ENCODE assay signal across 8 cellular contexts in genomic region chr17:50931003-50931878, GRCh38.
A peak's percentile ranks its signal among the peaks of the same experiment; 100 is the strongest.
DNase-seq lines count a peak whose midpoint lies in the region; ATAC-seq and TF ChIP-seq lines count a peak whose summit lies in the region.

No MANE protein-coding gene starts in this region.

- H3K27me3 Mint-ChIP-seq in activated naive CD8-positive, alpha-beta T cell treated with anti-CD3 and anti-CD28 coated beads, Interleukin-2, amount 50 U/mL, for 24 hours, result peaks cover 5% of the 10 kb centered on the region

- no peaks in the 10 kb centered on the region for H4K20me1 ChIP-seq in MM.1S (ENCODE audit: insufficient read depth, low read length)

- H3K9me3 ChIP-seq in MM.1S (replicated peaks; ENCODE audit: insufficient read depth, low read length) (no peaks in the 10 kb centered on the region), neuron (ENCODE audit: low read length) (no peaks in the 10 kb centered on the region), upper lobe of left lung (no peaks in the 10 kb centered on the region)

- ATAC-seq in activated naive CD8-positive, alpha-beta T cell treated with anti-CD3 and anti-CD28 coated beads, Interleukin-2, amount 50 U/mL, for 24 hours, result peak; percentile 67
- peak; percentile 86 to 94 for ATAC-seq in upper lobe of left lung (ENCODE audit: low FRiP score in 2 of 2)

- TF ChIP-seq EP300 in upper lobe of left lung (IDR thresholded peaks at IDR 0.05), result no peak

- peak overlapping the region; percentile 44 for H3K9ac ChIP-seq in MM.1S (ENCODE audit: low read length)

- no peaks in the 10 kb centered on the region for H3K9me3 Mint-ChIP-seq in activated naive CD8-positive, alpha-beta T cell treated with anti-CD3 and anti-CD28 coated beads, Interleukin-2, amount 50 U/mL, for 24 hours

- DNase-seq in GM19240 (ENCODE audit: insufficient read length, low spot score) (peak; percentile 34), MM.1S (peak; percentile 86), SHP77 treated with DMSO at 0.1 percent for 48 hours (lab: John Stamatoyannopoulos, UW) (peak; percentile 66), glomerular visceral epithelial cell (ENCODE audit: extremely low spot score) (peak; percentile 69), upper lobe of left lung (peak; percentile 88 to 94)
- peak; percentile 50 for DNase-seq in activated naive CD8-positive, alpha-beta T cell treated with anti-CD3 and anti-CD28 coated beads, Interleukin-2, amount 50 U/mL, for 24 hours

- no peaks in the 10 kb centered on the region for H3K36me3 ChIP-seq in ACC112 (ENCODE audit: insufficient read depth, low read length)
- H3K36me3 ChIP-seq in MM.1S (replicated peaks; ENCODE audit: insufficient read depth, low read length), result no peaks in the 10 kb centered on the region
- no peaks in the 10 kb centered on the region for H3K36me3 ChIP-seq in neuron (ENCODE audit: insufficient read depth, low read length)
- no peaks in the 10 kb centered on the region for H3K36me3 ChIP-seq in upper lobe of left lung

- peak overlapping the region; percentile 96 for H3K27ac ChIP-seq in ACC112 (ENCODE audit: low read depth, low read length)
- peak overlapping the region; percentile 43; the same call in 1 of the 2 replicates for H3K27ac ChIP-seq in MM.1S (ENCODE audit: low read length)
- peak overlapping the region; percentile 86 to 95 (median 91) for H3K27ac ChIP-seq in upper lobe of left lung

- H3K9me2 ChIP-seq in MM.1S (replicated peaks; ENCODE audit: insufficient read depth, low read length), result no peaks in the 10 kb centered on the region

- H3K4me2 ChIP-seq in MM.1S (ENCODE audit: low read depth, low read length), result peak overlapping the region; percentile 99

- peak overlapping the region; percentile 77 for H3K4me3 Mint-ChIP-seq in activated naive CD8-positive, alpha-beta T cell treated with anti-CD3 and anti-CD28 coated beads, Interleukin-2, amount 50 U/mL, for 24 hours

- H3K4me3 ChIP-seq in ACC112 (ENCODE audit: low read depth, low read length), result peak overlapping the region; percentile 74
- H3K4me3 ChIP-seq in MM.1S (ENCODE audit: low read length), result peak overlapping the region; percentile 46
- peak overlapping the region; percentile 64 for H3K4me3 ChIP-seq in neuron (ENCODE audit: low read length)
- peak overlapping the region; percentile 17 to 56 (median 48) for H3K4me3 ChIP-seq in upper lobe of left lung

- H3K27me3 ChIP-seq in ACC112 (ENCODE audit: insufficient read depth, low read length) (no peaks in the 10 kb centered on the region), MM.1S (replicated peaks; ENCODE audit: insufficient read depth, low read length) (no peaks in the 10 kb centered on the region), neuron (ENCODE audit: insufficient read depth, low read length) (peaks cover 5% of the 10 kb centered on the region), upper lobe of left lung (no peaks in the 10 kb centered on the region)

- H3K4me1 ChIP-seq in ACC112 (ENCODE audit: control insufficient read depth, insufficient read depth, low read length, unreplicated experiment) (peaks cover 20% of the 10 kb centered on the region), MM.1S (ENCODE audit: low read length) (peaks cover 5% of the 10 kb centered on the region; the same call in 1 of the 2 replicates), neuron (ENCODE audit: insufficient read depth, low read length) (peaks cover 15% of the 10 kb centered on the region), upper lobe of left lung (peaks cover 11 to 23% (median 13%) of the 10 kb centered on the region in 4 donors)

- 0 to 1% methylated on average over 13 to 63 of the region's 68 CpGs for WGBS in upper lobe of left lung, 2 donors

- TF ChIP-seq POLR2A in upper lobe of left lung (IDR thresholded peaks at IDR 0.05), result peak in 1 of 4 donors; percentile 57

- H3K36me3 Mint-ChIP-seq in activated naive CD8-positive, alpha-beta T cell treated with anti-CD3 and anti-CD28 coated beads, Interleukin-2, amount 50 U/mL, for 24 hours (ENCODE audit: low read depth), result no peaks in the 10 kb centered on the region

- no peak for TF ChIP-seq CTCF in MM.1S (IDR thresholded peaks at IDR 0.05; ENCODE audit: low read length)
- TF ChIP-seq CTCF in upper lobe of left lung (IDR thresholded peaks at IDR 0.05), result no peak

- H3K4me1 Mint-ChIP-seq in activated naive CD8-positive, alpha-beta T cell treated with anti-CD3 and anti-CD28 coated beads, Interleukin-2, amount 50 U/mL, for 24 hours, result peaks cover 33% of the 10 kb centered on the region

- H3K27ac Mint-ChIP-seq in activated naive CD8-positive, alpha-beta T cell treated with anti-CD3 and anti-CD28 coated beads, Interleukin-2, amount 50 U/mL, for 24 hours, result peak overlapping the region; percentile 74

- H2AFZ ChIP-seq in ACC112 (ENCODE audit: low read length, unreplicated experiment) (peak overlapping the region; percentile 94), MM.1S (ENCODE audit: low read length) (peak overlapping the region; percentile 55), neuron (ENCODE audit: low read depth, low read length) (peak overlapping the region; percentile 98)

- no peaks in the 10 kb centered on the region for H3K79me2 ChIP-seq in ACC112 (ENCODE audit: control insufficient read depth, insufficient read depth, low read length, unreplicated experiment)
- no peaks in the 10 kb centered on the region for H3K79me2 ChIP-seq in MM.1S (ENCODE audit: low read length)

- H3F3A ChIP-seq in MM.1S (ENCODE audit: insufficient read depth, low read length), result peaks cover 13% of the 10 kb centered on the region

Comparison
In these comparisons a context has a peak if more than half of its experiments do, and no peak if none do; other contexts are left out.
1. Peak in every context shown above with its lines: DNase-seq, ATAC-seq, H3K4me3 ChIP-seq and H3K27ac ChIP-seq.
2. H3K27ac ChIP-seq: peak in every context shown above with its lines; median percentile 96 in ACC112; 91 in upper lobe of left lung; 43 in MM.1S.
3. DNase-seq: peak in every context shown above with its lines; median percentile 91 in upper lobe of left lung; 86 in MM.1S; 69 in glomerular visceral epithelial cell; 66 in SHP77 treated with DMSO at 0.1 percent for 48 hours; 50 in activated naive CD8-positive, alpha-beta T cell treated with anti-CD3 and anti-CD28 coated beads, Interleukin-2, amount 50 U/mL, for 24 hours; 34 in GM19240.